Comparison of ENCODE assay signal across 2 cellular contexts in genomic region chr7:891291-891690, GRCh38.
A peak's percentile ranks its signal among the peaks of the same experiment; 100 is the strongest.
TF ChIP-seq lines count a peak whose summit lies in the region.

No MANE protein-coding gene starts in this region.

TF ChIP-seq in K562, 482 proteins besides CTCF, POLR2A, EP300 and RAD21:
- no peak for TF ChIP-seq ZNF79 (CRISPR knock-in tag; IDR thresholded peaks at IDR 0.05; ENCODE audit: low read depth)
- TF ChIP-seq POLR2G (IDR thresholded peaks at IDR 0.05; ENCODE audit: low read depth, low read length), result 0 out of 2 replicates have a peak, but pooled peaks have one; percentile 17

TF ChIP-seq in WTC11, 78 proteins besides CTCF, POLR2A, EP300 and RAD21:
- TF ChIP-seq ZNF396 (CRISPR knock-in tag; IDR thresholded peaks at IDR 0.05; ENCODE audit: borderline replicate concordance) (no peak), MYBL2 (CRISPR knock-in tag; IDR thresholded peaks at IDR 0.05) (no peak), ZNF532 (CRISPR knock-in tag; IDR thresholded peaks at IDR 0.05; ENCODE audit: borderline replicate concordance) (no peak), EMX1 (CRISPR knock-in tag; IDR thresholded peaks at IDR 0.05) (no peak), ZNF425 (CRISPR knock-in tag; conservative IDR thresholded peaks at IDR 0.05) (no peak), FOXJ3 (CRISPR knock-in tag; IDR thresholded peaks at IDR 0.05; ENCODE audit: borderline replicate concordance) (no peak), PRRX2 (CRISPR knock-in tag; IDR thresholded peaks at IDR 0.05) (no peak), ZNF263 (CRISPR knock-in tag; IDR thresholded peaks at IDR 0.05; ENCODE audit: low read depth) (no peak)
